In genomic region chr18:24553886-24554285, GRCh38 we compare ENCODE assay signal across 25 cellular contexts.
DNase-seq lines count a peak whose midpoint lies in the region; ATAC-seq, FAIRE-seq and TF ChIP-seq lines count a peak whose summit lies in the region.
"Had no signal": no experiment of that assay in that cellular context is flagged by ENCODE, and none has a peak within 500 bp of the region (broad histone marks: within the 10 kb centered on the region; RNA-seq: fewer than 3 reads in every experiment).

No MANE protein-coding gene starts in this region.

- H3K4me2 ChIP-seq in Loucy (ENCODE audit: low read depth, low read length, poor library complexity, severe bottlenecking) (peak overlapping the region; percentile 44), endothelial cell of umbilical vein (ENCODE audit: insufficient read depth, low read length) (peak overlapping the region; percentile 77)

- TF ChIP-seq POLR2A in endothelial cell of umbilical vein (IDR thresholded peaks at IDR 0.05; ENCODE audit: low read depth, low read length), result no peak

- no peaks in the 10 kb centered on the region for H3K27me3 ChIP-seq in Loucy (ENCODE audit: insufficient read depth, low read length, poor library complexity, severe bottlenecking)
- no peaks in the 10 kb centered on the region for H3K27me3 ChIP-seq in endothelial cell of umbilical vein (ENCODE audit: control insufficient read depth in 2 of 2, insufficient read depth in 2 of 2, low read length in 2 of 2)
- H3K27me3 ChIP-seq: SJCRH30 had no signal

- peaks cover 7% of the 10 kb centered on the region for H3K27me3 Mint-ChIP-seq in nephron progenitor cell (ENCODE audit: low read depth, poor library complexity)

- no peaks in the 10 kb centered on the region for H3K9me2 ChIP-seq in Loucy (replicated peaks; ENCODE audit: low read depth, low read length)

- H3K9me3 Mint-ChIP-seq in nephron progenitor cell, result no peaks in the 10 kb centered on the region
- H3K9me3 Mint-ChIP-seq: T-cell had no signal

- no peaks in the 10 kb centered on the region for H3F3A ChIP-seq in Loucy (ENCODE audit: low read depth)

- peak overlapping the region; percentile 42 for H3K27ac ChIP-seq in endothelial cell of umbilical vein (ENCODE audit: insufficient read depth, low read depth, low read length)
- H3K27ac ChIP-seq: C4-2B, SJCRH30 had no signal

- DNase-seq in endothelial cell of umbilical vein (ENCODE audit: low read depth, low spot score) (peak; percentile 39), nephron progenitor cell (no peak), left colon (no peak), 8988T (no peak)
- DNase-seq: CD8-positive, alpha-beta memory T cell; GF-D8; Karpas-422; NCI-H1105; NCI-H1436 treated with DMSO at 0.1 percent for 48 hours; NCI-H187 treated with DMSO at 0.1 percent for 48 hours; NCI-H446; NCI-H524 treated with DMSO at 0.1 percent for 48 hours; NCI-H82; NK-92 treated with Interleukin-12 subunit alpha and Interleukin-12 subunit beta, amount 100 ng/mL, for 24 hours; PC-3; SJCRH30; T-cell had no signal

- H3K4me1 Mint-ChIP-seq in nephron progenitor cell, result peaks cover 41% of the 10 kb centered on the region
- H3K4me1 Mint-ChIP-seq: B cell had no signal

- TF ChIP-seq CTCF in Loucy (conservative IDR thresholded peaks at IDR 0.05; ENCODE audit: low read length) (no peak), endothelial cell of umbilical vein (IDR thresholded peaks at IDR 0.05; ENCODE audit: extremely low read depth in 1 of 2, insufficient read depth in 1 of 2, low read depth in 1 of 2, low read length in 2 of 2) (no peak), nephron progenitor cell (IDR thresholded peaks at IDR 0.05) (no peak)

- intact Hi-C loops in endothelial cell of umbilical vein (cut with micrococcal nuclease), result no loop called here
- intact Hi-C loops in left colon (cut with DNase I, micrococcal nuclease), result no loop called here

- H3K4me3 ChIP-seq in Loucy (ENCODE audit: low read length, poor library complexity, severe bottlenecking), result peak overlapping the region; percentile 2
- peak overlapping the region in 1 of 3 experiments; percentile 11 for H3K4me3 ChIP-seq in endothelial cell of umbilical vein (replicated peaks in 1 of 3; ENCODE audit: insufficient read depth in 1 of 3, low read depth in 1 of 3, low read length in 3 of 3)
- H3K4me3 ChIP-seq: SJCRH30 had no signal

- CTCF ChIA-PET in endothelial cell of umbilical vein (lab: Charles Lee), result interaction anchor here (0.8 to 1.9 kb wide), 2 partner anchors 10 to 173 kb away, joined by 3 to 9 read pairs; no protein-coding TSS in a partner anchor

- H3K9ac ChIP-seq in Loucy (ENCODE audit: low read depth, low read length, poor library complexity, severe bottlenecking), result no peak overlapping the region
- H3K9ac ChIP-seq in endothelial cell of umbilical vein (replicated peaks; ENCODE audit: extremely low read depth, insufficient read depth, low read length), result no peak overlapping the region

- H3K4me1 ChIP-seq in Loucy (ENCODE audit: insufficient read depth, low read length, poor library complexity, severe bottlenecking) (peaks cover 15% of the 10 kb centered on the region), endothelial cell of umbilical vein (ENCODE audit: control insufficient read depth, extremely low read depth, insufficient read depth, low read length) (peaks cover 12% of the 10 kb centered on the region)
- H3K4me1 ChIP-seq: SJCRH30 had no signal

- H2AFZ ChIP-seq in Loucy (ENCODE audit: low read length) (peak overlapping the region; percentile 77), endothelial cell of umbilical vein (ENCODE audit: low read depth, low read length) (peak overlapping the region; percentile 99)

- no peaks in the 10 kb centered on the region for H4K20me1 ChIP-seq in Loucy (ENCODE audit: insufficient read depth, low read length, poor library complexity, severe bottlenecking)
- H4K20me1 ChIP-seq in endothelial cell of umbilical vein (replicated peaks; ENCODE audit: control insufficient read depth, extremely low read depth, insufficient read depth, low read length), result no peaks in the 10 kb centered on the region

- BruUV-seq in endothelial cell of umbilical vein (replicated peaks; lab: Mats Ljungman, UMichigan), result TSS peak; percentile 94

- no peaks in the 10 kb centered on the region for H3K36me3 Mint-ChIP-seq in nephron progenitor cell (ENCODE audit: low read depth)
- H3K36me3 Mint-ChIP-seq: T-cell had no signal

- POLR2A ChIA-PET in endothelial cell of umbilical vein (lab: Charles Lee), result no interaction called here

- H3K4me3 Mint-ChIP-seq in nephron progenitor cell, result no peak overlapping the region
- H3K4me3 Mint-ChIP-seq: B cell; CD8-positive, alpha-beta memory T cell; T-cell had no signal

- no peaks in the 10 kb centered on the region for H3K9me3 ChIP-seq in Loucy (ENCODE audit: insufficient read depth, low read depth, low read length)
- no peaks in the 10 kb centered on the region for H3K9me3 ChIP-seq in endothelial cell of umbilical vein (replicated peaks; ENCODE audit: control insufficient read depth, insufficient read depth, low read length)
- H3K9me3 ChIP-seq: SJCRH30 had no signal

- no peaks in the 10 kb centered on the region for H3K9me1 ChIP-seq in endothelial cell of umbilical vein (replicated peaks; ENCODE audit: control insufficient read depth, extremely low read depth, insufficient read depth, low read length)

- H3K79me2 ChIP-seq in Loucy (ENCODE audit: insufficient read depth, low read length), result no peaks in the 10 kb centered on the region
- no peaks in the 10 kb centered on the region for H3K79me2 ChIP-seq in endothelial cell of umbilical vein (ENCODE audit: control insufficient read depth, insufficient read depth, low read length)

- dilution Hi-C loops in endothelial cell of umbilical vein (cut with MboI; ENCODE audit: extremely low pct_ligation_motif_present, low sequenced_read_pairs), result no loop called here

- FAIRE-seq in G401.6 (lab: Jason Lieb, UNC) (peak; percentile 94), endothelial cell of umbilical vein (lab: Jason Lieb, UNC) (no peak)
- FAIRE-seq: GM12891, H54 had no signal

- no peak for ATAC-seq in left colon
- ATAC-seq in HG03139 (IDR thresholded peaks at IDR 0.05; ENCODE audit: unreplicated experiment), result no peak
- ATAC-seq: PC-3, Right ventricle myocardium inferior, T-cell had no signal

- peak overlapping the region; percentile 62 for H3K27ac Mint-ChIP-seq in nephron progenitor cell
- H3K27ac Mint-ChIP-seq: B cell; CD8-positive, alpha-beta memory T cell; T-cell had no signal

- H3K36me3 ChIP-seq in Loucy (ENCODE audit: insufficient read depth, low read length) (no peaks in the 10 kb centered on the region), endothelial cell of umbilical vein (ENCODE audit: control insufficient read depth in 2 of 2, extremely low read depth in 1 of 2, insufficient read depth in 2 of 2, low read length in 2 of 2) (no peaks in the 10 kb centered on the region)
- H3K36me3 ChIP-seq: SJCRH30 had no signal

TF ChIP-seq in endothelial cell of umbilical vein, 7 proteins besides CTCF, POLR2A, EP300 and RAD21:
- no peak for TF ChIP-seq GATA2 (IDR thresholded peaks at IDR 0.05; ENCODE audit: insufficient read depth, insufficient read length, low read depth, low read length)
- TF ChIP-seq FOS (IDR thresholded peaks at IDR 0.05; ENCODE audit: borderline replicate concordance, insufficient read depth, low read length), result no peak
